In genomic region chr12:24138041-24138440, GRCh38 we compare ENCODE assay signal across 22 cellular contexts.
"Had no signal": no experiment of that assay in that cellular context is flagged by ENCODE, and none has a peak within 500 bp of the region (broad histone marks: within the 10 kb centered on the region; RNA-seq: fewer than 3 reads in every experiment).

No MANE protein-coding gene starts in this region.

- H3K4me1 Mint-ChIP-seq: activated T-helper 17 cell treated with anti-CD3 and anti-CD28 coated beads, Interleukin-2, amount 50 U/mL, for 72 hours had no signal

- ATAC-seq: activated naive CD4-positive, alpha-beta T cell treated with anti-CD3 and anti-CD28 coated beads, Interleukin-2, amount 50 U/mL, for 72 hours; activated T-helper 17 cell treated with anti-CD3 and anti-CD28 coated beads, Interleukin-2, amount 50 U/mL, for 72 hours; pancreas; right cardiac atrium had no signal

- DNase-seq: activated CD4-positive, alpha-beta T cell treated with anti-CD3 and anti-CD28 coated beads, Interleukin-2, amount 50 U/mL, for 4 hours; activated CD8-positive, alpha-beta memory T cell treated with anti-CD3 and anti-CD28 coated beads for 24 hours; activated CD8-positive, alpha-beta memory T cell treated with anti-CD3 and anti-CD28 coated beads, Interleukin-2, amount 50 U/mL, for 4 hours; activated T-cell treated with anti-CD3 and anti-CD28 coated beads, Interleukin-2, amount 50 U/mL, for 24 hours; aorta; brain microvascular endothelial cell; caudate nucleus; effector memory CD4-positive, alpha-beta T cell; foreskin melanocyte; hypothalamus; left ventricle myocardium inferior; mammary epithelial cell; nephron progenitor cell; pancreas; right cardiac atrium; stimulated activated CD4-positive, alpha-beta T cell treated with anti-CD3 and anti-CD28 coated beads, Interleukin-12 subunit alpha, Interleukin-12 subunit beta, amount 100 ng/mL, for 4 hours; stimulated activated CD4-positive, alpha-beta T cell treated with anti-CD3 and anti-CD28 coated beads, Interleukin-4, amount 100 ng/mL, for 4 hours; substantia nigra; thyroid gland had no signal

- H3K36me3 Mint-ChIP-seq: activated naive CD4-positive, alpha-beta T cell treated with anti-CD3 and anti-CD28 coated beads, Interleukin-2, amount 50 U/mL, for 72 hours had no signal

- H3K27me3 Mint-ChIP-seq: activated T-cell treated with anti-CD3 and anti-CD28 coated beads, Interleukin-2, amount 50 U/mL, for 24 hours; activated T-helper 17 cell treated with anti-CD3 and anti-CD28 coated beads, Interleukin-2, amount 50 U/mL, for 72 hours; stimulated activated naive CD8-positive, alpha-beta T cell treated with anti-CD3 and anti-CD28 coated beads, Interleukin-15, Interleukin-2, amounts not matched to agents 100 ng/mL and 50 ng/mL, for 24 hours had no signal

- H3K4me3 Mint-ChIP-seq: activated T-cell treated with anti-CD3 and anti-CD28 coated beads, Interleukin-2, amount 50 U/mL, for 24 hours; activated T-helper 17 cell treated with anti-CD3 and anti-CD28 coated beads, Interleukin-2, amount 50 U/mL, for 72 hours; nephron progenitor cell; stimulated activated naive CD8-positive, alpha-beta T cell treated with anti-CD3 and anti-CD28 coated beads, Interleukin-15, Interleukin-2, amounts not matched to agents 100 ng/mL and 50 ng/mL, for 24 hours had no signal

- H3K27ac Mint-ChIP-seq: activated naive CD4-positive, alpha-beta T cell treated with anti-CD3 and anti-CD28 coated beads, Interleukin-2, amount 50 U/mL, for 72 hours; activated T-cell treated with anti-CD3 and anti-CD28 coated beads, Interleukin-2, amount 50 U/mL, for 24 hours; activated T-helper 17 cell treated with anti-CD3 and anti-CD28 coated beads, Interleukin-2, amount 50 U/mL, for 72 hours; nephron progenitor cell; stimulated activated naive CD8-positive, alpha-beta T cell treated with anti-CD3 and anti-CD28 coated beads, Interleukin-15, Interleukin-2, amounts not matched to agents 100 ng/mL and 50 ng/mL, for 24 hours had no signal

- H3K9me3 Mint-ChIP-seq: activated T-cell treated with anti-CD3 and anti-CD28 coated beads, Interleukin-2, amount 50 U/mL, for 24 hours; activated T-helper 17 cell treated with anti-CD3 and anti-CD28 coated beads, Interleukin-2, amount 50 U/mL, for 72 hours; stimulated activated naive CD8-positive, alpha-beta T cell treated with anti-CD3 and anti-CD28 coated beads, Interleukin-15, Interleukin-2, amounts not matched to agents 100 ng/mL and 50 ng/mL, for 24 hours had no signal
